Comparison of ENCODE assay signal across 6 cellular contexts in the genomic region with DNA sequence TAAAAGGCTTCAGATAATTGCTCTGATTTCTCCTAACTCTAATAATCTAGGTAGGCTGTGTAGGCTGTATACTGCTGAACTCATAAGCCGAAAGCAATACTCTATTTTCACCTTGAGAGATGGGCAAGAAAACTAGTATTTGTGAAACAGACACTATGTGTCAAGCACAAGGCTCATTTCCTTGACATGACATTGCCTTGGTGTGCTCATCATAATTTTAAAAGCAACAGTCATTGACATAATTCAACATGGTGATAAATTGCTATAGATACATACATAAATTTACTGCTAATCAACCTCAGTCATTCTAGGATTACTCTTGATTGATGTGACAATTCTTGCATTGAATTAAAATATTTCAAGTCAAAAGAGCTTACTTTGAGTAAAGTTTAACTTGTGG.
"Had no signal": no experiment of that assay in that cellular context is flagged by ENCODE, and none has a peak within 500 bp of the region (broad histone marks: within the 10 kb centered on the region; RNA-seq: fewer than 3 reads in every experiment).

No MANE protein-coding gene starts in this region.

- H3K4me3 ChIP-seq: K562 had no signal

- H3K27ac Mint-ChIP-seq: IgD-negative memory B cell had no signal

- H3K27ac ChIP-seq: HL-60 had no signal

- H3K27me3 Mint-ChIP-seq: IgD-negative memory B cell had no signal

- DNase-seq: IMR-90, KBM-7, KG1 had no signal

- H3K4me1 Mint-ChIP-seq: IgD-negative memory B cell had no signal

- H3K36me3 Mint-ChIP-seq: IgD-negative memory B cell had no signal

- H3K4me3 Mint-ChIP-seq: IgD-negative memory B cell had no signal
